Comparison of ENCODE assay signal across 8 cellular contexts in genomic region chr2:111454404-111454803, GRCh38.
DNase-seq lines count a peak whose midpoint lies in the region; ATAC-seq and TF ChIP-seq lines count a peak whose summit lies in the region.
"Not testable (repeated sequence)": the region's sequence is repeated elsewhere in the genome, so short reads cannot be mapped to it uniquely, and the experiment has no call there.

No MANE protein-coding gene starts in this region.

- not testable (repeated sequence) for H3K4me3 ChIP-seq in dorsolateral prefrontal cortex

- not testable (repeated sequence) for H3K9me3 ChIP-seq in CD4-positive, alpha-beta T cell (ENCODE audit: control insufficient read depth, low read length)

- not testable (repeated sequence) for H3K9me3 Mint-ChIP-seq in CD4-positive, alpha-beta T cell; activated CD4-positive, alpha-beta T cell treated with anti-CD3 and anti-CD28 coated beads, Interleukin-2, amount 10 ng/mL, durations not matched to agents 7 days and 5 days; immature natural killer cell

- not testable (repeated sequence) for H3K36me3 Mint-ChIP-seq in CD4-positive, alpha-beta T cell (ENCODE audit: low read depth); activated CD4-positive, alpha-beta T cell treated with anti-CD3 and anti-CD28 coated beads, Interleukin-2, amount 10 ng/mL, durations not matched to agents 7 days and 5 days (ENCODE audit: low read depth); immature natural killer cell

- not testable (repeated sequence) for H3K4me1 Mint-ChIP-seq in CD4-positive, alpha-beta T cell (ENCODE audit: low read depth); immature natural killer cell
- peaks cover 13% of the 10 kb centered on the region for H3K4me1 Mint-ChIP-seq in activated CD4-positive, alpha-beta T cell treated with anti-CD3 and anti-CD28 coated beads, Interleukin-2, amount 10 ng/mL, durations not matched to agents 7 days and 5 days

- H3K27me3 Mint-ChIP-seq in CD4-positive, alpha-beta T cell; activated CD4-positive, alpha-beta T cell treated with anti-CD3 and anti-CD28 coated beads, Interleukin-2, amount 10 ng/mL, durations not matched to agents 7 days and 5 days; immature natural killer cell (ENCODE audit: low read depth in 3 of 3): not testable (repeated sequence)

- H3K4me3 Mint-ChIP-seq in CD4-positive, alpha-beta T cell; activated CD4-positive, alpha-beta T cell treated with anti-CD3 and anti-CD28 coated beads, Interleukin-2, amount 10 ng/mL, durations not matched to agents 7 days and 5 days; immature natural killer cell: not testable (repeated sequence)

- not testable (repeated sequence) for H3K27ac ChIP-seq in CD4-positive, alpha-beta T cell (ENCODE audit: low read depth, low read length); dorsolateral prefrontal cortex

- intact Hi-C loops in CD4-positive, alpha-beta T cell (cut with DNase I, micrococcal nuclease): loop anchor here in 1 of 2 experiments (10.0 kb wide), 1 partner anchor 640 kb away; no protein-coding TSS in a partner anchor
- intact Hi-C loops in dorsolateral prefrontal cortex (cut with DNase I): loop anchor here (10.0 kb wide), 1 partner anchor 340 kb away; no protein-coding TSS in a partner anchor

- POLR2A ChIA-PET in CD4-positive, alpha-beta T cell (lab: Charles Lee); activated CD4-positive, alpha-beta T cell treated with anti-CD3 and anti-CD28 coated beads, Interleukin-2, amount 10 ng/mL, durations not matched to agents 7 days and 5 days (lab: Charles Lee): not testable (repeated sequence)

- CTCF ChIA-PET in CD4-positive, alpha-beta T cell (lab: Charles Lee); activated CD4-positive, alpha-beta T cell treated with anti-CD3 and anti-CD28 coated beads, Interleukin-2, amount 10 ng/mL, durations not matched to agents 7 days and 5 days (lab: Charles Lee): not testable (repeated sequence)

- not testable (repeated sequence) for H3K27me3 ChIP-seq in CD4-positive, alpha-beta T cell (ENCODE audit: control insufficient read depth, insufficient read depth, low read length); dorsolateral prefrontal cortex

- peak; percentile 94 for ATAC-seq in CD4-positive, alpha-beta T cell (ENCODE audit: poor library complexity)
- ATAC-seq in GM19324 (IDR thresholded peaks at IDR 0.05; ENCODE audit: low FRiP score, unreplicated experiment) (peak; percentile 83), HG02763 (IDR thresholded peaks at IDR 0.05; ENCODE audit: unreplicated experiment) (peak; percentile 75)

- TF ChIP-seq CTCF in CD4-positive, alpha-beta T cell (IDR thresholded peaks at IDR 0.05): not testable (repeated sequence)
- TF ChIP-seq CTCF in dorsolateral prefrontal cortex (IDR thresholded peaks at IDR 0.05 in 54 of 56, conservative IDR thresholded peaks at IDR 0.05 in 2 of 56; ENCODE audit: low read depth in 1 of 56, partially characterized antibody in 56 of 56): peak in 41 of 56 donors; percentile 13 to 60 (median 32)

- peak in 3 of 10 experiments; percentile 13 to 30 (median 29) for DNase-seq in CD4-positive, alpha-beta T cell
- DNase-seq in LHCN-M2 (ENCODE audit: low read depth): peak; percentile 75
- DNase-seq in activated CD4-positive, alpha-beta T cell treated with anti-CD3 and anti-CD28 coated beads, Interleukin-2, amount 10 ng/mL, durations not matched to agents 7 days and 5 days: peak; percentile 36
- DNase-seq in dorsolateral prefrontal cortex: not testable (repeated sequence)
- DNase-seq in immature natural killer cell: peak; percentile 36 to 68 (median 49)
- peak; percentile 73 for DNase-seq in renal cortical epithelial cell (ENCODE audit: low read depth)

- not testable (repeated sequence) for H3K27ac Mint-ChIP-seq in CD4-positive, alpha-beta T cell; activated CD4-positive, alpha-beta T cell treated with anti-CD3 and anti-CD28 coated beads, Interleukin-2, amount 10 ng/mL, durations not matched to agents 7 days and 5 days
- H3K27ac Mint-ChIP-seq in immature natural killer cell: peak overlapping the region in 1 of 6 donors; percentile 45
